Comparison of ENCODE assay signal across 22 cellular contexts in the genomic region with DNA sequence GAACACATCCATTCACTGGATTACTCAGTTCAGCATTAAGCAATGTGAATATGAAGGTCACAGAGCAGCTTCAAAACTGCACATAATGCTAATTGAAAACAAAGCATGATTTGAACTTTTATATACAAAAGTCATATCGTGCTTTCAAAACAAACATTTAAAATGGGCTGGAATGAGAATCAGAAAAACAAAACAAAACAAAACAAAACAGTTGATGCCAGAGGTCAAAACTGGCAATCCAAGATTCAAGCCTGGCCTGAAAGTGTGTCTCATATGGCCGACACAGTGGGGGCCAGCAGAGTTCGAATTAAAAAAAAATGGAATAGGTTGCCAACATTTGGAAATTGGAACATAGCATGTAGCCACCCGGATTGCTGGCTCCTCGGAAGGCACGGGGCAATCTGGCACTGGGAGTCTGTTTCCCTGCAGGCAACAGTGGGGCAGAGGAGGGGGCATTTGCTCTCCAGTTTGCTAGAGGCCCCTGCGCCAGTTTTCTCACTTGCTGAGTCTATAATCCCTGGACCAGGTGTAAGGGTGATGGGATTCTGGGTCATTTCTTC.
A peak's percentile ranks its signal among the peaks of the same experiment; 100 is the strongest.
DNase-seq lines count a peak whose midpoint lies in the region; ATAC-seq and TF ChIP-seq lines count a peak whose summit lies in the region.
"Had no signal": no experiment of that assay in that cellular context is flagged by ENCODE, and none has a peak within 500 bp of the region (broad histone marks: within the 10 kb centered on the region; RNA-seq: fewer than 3 reads in every experiment).

No MANE protein-coding gene starts in this region.

- no peaks in the 10 kb centered on the region for H3K79me2 ChIP-seq in parathyroid adenoma

- H3K36me3 ChIP-seq in MG63: no peaks in the 10 kb centered on the region
- H3K36me3 ChIP-seq in parathyroid adenoma (ENCODE audit: control insufficient read depth, insufficient read depth, low read length): no peaks in the 10 kb centered on the region
- H3K36me3 ChIP-seq: SJSA1 had no signal

- peak overlapping the region; percentile 62 for H2AFZ ChIP-seq in parathyroid adenoma

- H3K4me3 ChIP-seq in MG63: no peak overlapping the region
- no peak overlapping the region for H3K4me3 ChIP-seq in parathyroid adenoma (ENCODE audit: low read depth, low read length)
- H3K4me3 ChIP-seq: GM12878, SJSA1 had no signal

- H3K27me3 ChIP-seq in MG63 (no peaks in the 10 kb centered on the region), parathyroid adenoma (ENCODE audit: control insufficient read depth, insufficient read depth, low read length) (no peaks in the 10 kb centered on the region)
- H3K27me3 ChIP-seq: SJSA1 had no signal

- peaks cover 18% of the 10 kb centered on the region for H3K4me1 ChIP-seq in parathyroid adenoma
- H3K4me1 ChIP-seq: SJSA1 had no signal

- no peak for ATAC-seq in HG03354 (IDR thresholded peaks at IDR 0.05; ENCODE audit: poor library complexity, severe bottlenecking, unreplicated experiment)
- ATAC-seq in HG02973 (IDR thresholded peaks at IDR 0.05; ENCODE audit: unreplicated experiment): no peak
- ATAC-seq: GM12878, HCT116 had no signal

- H3K4me2 ChIP-seq in parathyroid adenoma (ENCODE audit: low read length): no peak overlapping the region

- DNase-seq in MG63: peak; percentile 45
- DNase-seq in brain pericyte (ENCODE audit: low read depth, low spot score): peak; percentile 2
- DNase-seq in fibroblast of gingiva (ENCODE audit: low read depth): peak; percentile 93
- no peak for DNase-seq in NOMO-1 treated with DMSO at 0.1 percent for 48 hours (lab: John Stamatoyannopoulos, UW; ENCODE audit: unreplicated experiment)
- DNase-seq: Calu3, GDM1, NCI-H1105, NCI-H1436 treated with DMSO at 0.1 percent for 48 hours, NCI-H187 treated with DMSO at 0.1 percent for 48 hours, NCI-H2171 treated with DMSO at 0.1 percent for 48 hours, NCI-H345, NCI-H524 treated with DMSO at 0.1 percent for 48 hours, NCI-H774, Right ventricle myocardium superior, RPMI8226 had no signal

- H3K27ac ChIP-seq in parathyroid adenoma: no peak overlapping the region
- H3K27ac ChIP-seq: HL-60, SJSA1 had no signal

- H3K9me3 ChIP-seq in MG63: no peaks in the 10 kb centered on the region
- no peaks in the 10 kb centered on the region for H3K9me3 ChIP-seq in parathyroid adenoma (ENCODE audit: control insufficient read depth, low read length)
- H3K9me3 ChIP-seq: SJSA1 had no signal

- TF ChIP-seq CTCF in parathyroid adenoma (IDR thresholded peaks at IDR 0.05): no peak

- no peak overlapping the region for H3K9ac ChIP-seq in parathyroid adenoma
